ENCODE assay signal across 28 cellular contexts in genomic region chr17:806346-807145, GRCh38. TPM values are rescaled to one million over a fixed set of nuclear protein-coding genes. Genes with fewer than 3 reads are reported as not detected.
DNase-seq lines count a peak whose midpoint lies in the region; ATAC-seq, FAIRE-seq and TF ChIP-seq lines count a peak whose summit lies in the region.
"Had no signal": no experiment of that assay in that cellular context is flagged by ENCODE, and none has a peak within 500 bp of the region (broad histone marks: within the 10 kb centered on the region; RNA-seq: fewer than 3 reads in every experiment).

No MANE protein-coding gene starts in this region.

- H3K79me2 ChIP-seq in H9 (ENCODE audit: insufficient read depth, low read length) (no peaks in the 10 kb centered on the region; the same call in 1 of the 2 replicates), neural progenitor cell (ENCODE audit: low read depth) (no peaks in the 10 kb centered on the region)

- no peak overlapping the region for H3K9ac ChIP-seq in H9 (ENCODE audit: extremely low read depth, insufficient read length, low read length)
- H3K9ac ChIP-seq in endodermal cell (ENCODE audit: extremely low read depth, low read length, poor library complexity, severe bottlenecking) = no peak overlapping the region
- no peak overlapping the region for H3K9ac ChIP-seq in neural progenitor cell
- H3K9ac ChIP-seq: GM23248 had no signal

- H3K56ac ChIP-seq in H9 (ENCODE audit: insufficient read length, low read depth, low read length) = no peak overlapping the region

- no peak overlapping the region for H3K27ac ChIP-seq in H9 (ENCODE audit: insufficient read length, low read depth, low read length)
- H3K27ac ChIP-seq in endodermal cell (ENCODE audit: low read depth, low read length) = peak overlapping the region; percentile 76
- no peak overlapping the region for H3K27ac ChIP-seq in neural progenitor cell
- H3K27ac ChIP-seq: A549, C4-2B, GM23248, SJSA1 had no signal

- no peaks in the 10 kb centered on the region for H3K23me2 ChIP-seq in H9 (ENCODE audit: insufficient read length, low read depth, low read length, poor library complexity, severe bottlenecking)

- no peaks in the 10 kb centered on the region for H3K27me3 ChIP-seq in H9 (ENCODE audit: insufficient read depth, low read length)
- H3K27me3 ChIP-seq in endodermal cell (ENCODE audit: control insufficient read depth, insufficient read depth, low read length, poor library complexity, severe bottlenecking) = no peaks in the 10 kb centered on the region
- no peaks in the 10 kb centered on the region for H3K27me3 ChIP-seq in neural progenitor cell
- H3K27me3 ChIP-seq: MG63, SJSA1 had no signal

- H3K9me3 Mint-ChIP-seq in H9 (no peaks in the 10 kb centered on the region), endodermal cell (peaks cover 2% of the 10 kb centered on the region), neural progenitor cell (no peaks in the 10 kb centered on the region)

- no peaks in the 10 kb centered on the region; the same call in 1 of the 2 replicates for H3K4me1 ChIP-seq in H9 (ENCODE audit: insufficient read depth, low read length)
- H3K4me1 ChIP-seq in endodermal cell (ENCODE audit: control insufficient read depth, insufficient read depth, low read length) = peaks cover 2% of the 10 kb centered on the region
- peaks cover 11% of the 10 kb centered on the region for H3K4me1 ChIP-seq in neural progenitor cell
- H3K4me1 ChIP-seq: A549, HAP-1 had no signal

- H2AFZ ChIP-seq in H9 (ENCODE audit: low read length) (no peak overlapping the region), neural progenitor cell (replicated peaks) (no peak overlapping the region)
- H2AFZ ChIP-seq: GM23248 had no signal

- H3K4me2 ChIP-seq in H9 (ENCODE audit: insufficient read depth, insufficient read length, low read length) = no peak overlapping the region
- H3K4me2 ChIP-seq in neural progenitor cell = no peak overlapping the region
- H3K4me2 ChIP-seq: A549 had no signal

- no peak overlapping the region for H3T11ph ChIP-seq in H9 (ENCODE audit: low read length)

- H3K36me3 Mint-ChIP-seq in H9 (ENCODE audit: insufficient read depth in 1 of 3, low read depth in 3 of 3) (peaks cover 14 to 35% (median 32%) of the 10 kb centered on the region in 3 experiments), endodermal cell (ENCODE audit: low read depth) (peaks cover 62% of the 10 kb centered on the region), neural progenitor cell (peaks cover 17% of the 10 kb centered on the region)

- H3K36me3 ChIP-seq in endodermal cell (ENCODE audit: control insufficient read depth, insufficient read depth, low read length) (peaks cover 68% of the 10 kb centered on the region), neural progenitor cell (no peaks in the 10 kb centered on the region)
- H3K36me3 ChIP-seq: MG63 had no signal

- H3K4ac ChIP-seq in H9 (ENCODE audit: low read depth, low read length) = no peak overlapping the region

- H4K8ac ChIP-seq in H9 (replicated peaks; ENCODE audit: insufficient read length, low read depth, low read length) = no peak overlapping the region

- H3K18ac ChIP-seq in H9 (ENCODE audit: insufficient read length, low read depth, low read length) = no peak overlapping the region

- H2BK20ac ChIP-seq in H9 (ENCODE audit: low read depth, low read length, poor library complexity, severe bottlenecking) = no peak overlapping the region

- TF ChIP-seq CTCF in H9 (conservative IDR thresholded peaks at IDR 0.05) (no peak), endodermal cell (conservative IDR thresholded peaks at IDR 0.05) (no peak), neural progenitor cell (IDR thresholded peaks at IDR 0.05) (no peak), D721Med (IDR thresholded peaks at IDR 0.05; ENCODE audit: insufficient read depth, missing control alignments) (no peak)

- no peak overlapping the region for H2BK120ac ChIP-seq in H9 (ENCODE audit: low read depth, low read length, poor library complexity, severe bottlenecking)

- peak overlapping the region; percentile 38 to 75 (median 62); a peak in 4 of 7 replicates for H3K27ac Mint-ChIP-seq in H9
- peak overlapping the region; percentile 41 for H3K27ac Mint-ChIP-seq in endodermal cell
- H3K27ac Mint-ChIP-seq in neural progenitor cell = peak overlapping the region; percentile 96

- H4K91ac ChIP-seq in H9 (ENCODE audit: insufficient read length, low read depth, low read length) = no peak overlapping the region

- H3K4me3 Mint-ChIP-seq in H9 (peak overlapping the region in 1 of 2 experiments; percentile 29; a peak in 1 of 5 replicates), endodermal cell (no peak overlapping the region), neural progenitor cell (peak overlapping the region; percentile 43)

- H3F3A ChIP-seq in neural progenitor cell (ENCODE audit: low read depth) = peaks cover 3% of the 10 kb centered on the region

- no peak overlapping the region for H3K23ac ChIP-seq in H9 (ENCODE audit: insufficient read length, low read depth, low read length)

- no peak for FAIRE-seq in D721Med (lab: Jason Lieb, UNC)
- FAIRE-seq: A549, GM19239 had no signal

- DNase-seq in H9 (no peak), endodermal cell (no peak), neural progenitor cell (ENCODE audit: low spot score) (no peak), T1000 (lab: John Stamatoyannopoulos, UW) (no peak), CD1c-positive myeloid dendritic cell (ENCODE audit: extremely low spot score) (no peak), D721Med (ENCODE audit: insufficient read length, low spot score) (no peak)
- DNase-seq: AML-193; Calu3; DMS153; DND-41; GM23248; IMR-90; KG1; MG63; NCI-H1105 treated with DMSO at 0.1 percent for 48 hours; NCI-H146; NCI-H1930; NCI-H2107; NCI-H82; NK-92 treated with Interleukin-12 subunit alpha and Interleukin-12 subunit beta, amount 100 ng/mL, for 24 hours; PC-3 had no signal

- WGBS in H9 (ENCODE audit: extremely low coverage, insufficient read length, low lambda C conversion rate) = no CpG with 5 or more reads among the region's 34 CpGs
- 91 to 95% methylated on average over 17 to 34 of the region's 34 CpGs for WGBS in endodermal cell (ENCODE audit: insufficient coverage in 1 of 2, insufficient read length in 1 of 2), 2 experiments

- no peak overlapping the region for H2AK5ac ChIP-seq in H9 (ENCODE audit: insufficient read length, low read length)

- ATAC-seq in GM21737 (IDR thresholded peaks at IDR 0.05; ENCODE audit: unreplicated experiment) = no peak
- ATAC-seq: A549, PC-3, Right ventricle myocardium inferior had no signal

- H3K4me3 ChIP-seq in endodermal cell (ENCODE audit: low read length) = no peak overlapping the region
- no peak overlapping the region for H3K4me3 ChIP-seq in neural progenitor cell
- H3K4me3 ChIP-seq: A549, GM23248, HAP-1, MG63, SJSA1 had no signal

- peaks cover 0 to 3% of the 10 kb centered on the region in 2 experiments; a peak in 1 of 4 replicates for H3K4me1 Mint-ChIP-seq in H9
- H3K4me1 Mint-ChIP-seq in endodermal cell = no peaks in the 10 kb centered on the region
- peaks cover 39% of the 10 kb centered on the region for H3K4me1 Mint-ChIP-seq in neural progenitor cell

- H2BK5ac ChIP-seq in H9 (ENCODE audit: insufficient read length, low read length) = no peak overlapping the region

- H3K14ac ChIP-seq in H9 (ENCODE audit: insufficient read depth, low read length) = no peak overlapping the region

- no peak overlapping the region for H2BK12ac ChIP-seq in H9 (ENCODE audit: insufficient read length, low read depth, low read length)

- no peak overlapping the region for H4K5ac ChIP-seq in H9 (ENCODE audit: insufficient read length, low read depth, low read length)

- H3K79me1 ChIP-seq in H9 (ENCODE audit: insufficient read depth, low read depth, low read length, poor library complexity, severe bottlenecking) = no peaks in the 10 kb centered on the region

- no peaks in the 10 kb centered on the region for H3K9me3 ChIP-seq in H9 (ENCODE audit: control insufficient read depth, low read depth, low read length)
- no peaks in the 10 kb centered on the region for H3K9me3 ChIP-seq in endodermal cell (ENCODE audit: control insufficient read depth, low read length)
- H3K9me3 ChIP-seq in neural progenitor cell (ENCODE audit: low read depth) = no peaks in the 10 kb centered on the region
- H3K9me3 ChIP-seq: A549, HAP-1, MG63, SJSA1 had no signal

- H4K20me1 ChIP-seq in H9 (ENCODE audit: control insufficient read depth, insufficient read depth, insufficient read length) = no peaks in the 10 kb centered on the region
- H4K20me1 ChIP-seq in neural progenitor cell (ENCODE audit: low read depth) = peaks cover 20% of the 10 kb centered on the region

- H3K27me3 Mint-ChIP-seq in H9 (ENCODE audit: low read depth) (no peaks in the 10 kb centered on the region), endodermal cell (ENCODE audit: insufficient read depth) (no peaks in the 10 kb centered on the region), neural progenitor cell (ENCODE audit: insufficient read depth, low read depth) (peaks cover 10% of the 10 kb centered on the region)

- H2BK15ac ChIP-seq in H9 (ENCODE audit: low read depth, low read length) = no peak overlapping the region

RNA-seq across cellular contexts. Expression of gene MRM3, which starts 24.4 kb away (rescaled TPM):
- total RNA-seq in H9 (2021) = 24.3 and 25.3 TPM in 2 replicates
- 10 to 100 TPM; 14.0 to 18.7 TPM for total RNA-seq in endodermal cell
- 10.1 TPM for polyA plus RNA-seq in endodermal cell (2013, experiment 1 of 2)
- 10.7 TPM for polyA plus RNA-seq in endodermal cell (2013, experiment 2 of 2)
- 22.3 and 26.1 TPM in 2 replicates for total RNA-seq in neural progenitor cell (ENCODE audit: low replicate concordance)

RNA-seq across cellular contexts. Expression of gene GLOD4, which starts 24.5 kb away (rescaled TPM):
- total RNA-seq in H9 (2021) = 99.8 and 106 TPM in 2 replicates
- total RNA-seq in endodermal cell = 10 to 100 TPM; 81.6 to 95.1 TPM
- 58.6 TPM for polyA plus RNA-seq in endodermal cell (2013, experiment 1 of 2)
- polyA plus RNA-seq in endodermal cell (2013, experiment 2 of 2) = 54.5 TPM
- 131 and 309 TPM in 2 replicates for total RNA-seq in neural progenitor cell (ENCODE audit: low replicate concordance)

RNA-seq across cellular contexts. Expression of gene GEMIN4, which starts 54.5 kb away (rescaled TPM):
- total RNA-seq in H9 (2021) = 54.7 and 56.8 TPM in 2 replicates
- 10 to 100 TPM; 30.3 to 36.2 TPM for total RNA-seq in endodermal cell
- 27.3 TPM for polyA plus RNA-seq in endodermal cell (2013, experiment 1 of 2)
- polyA plus RNA-seq in endodermal cell (2013, experiment 2 of 2) = 24.4 TPM
- total RNA-seq in neural progenitor cell (ENCODE audit: low replicate concordance) = 15.6 and 30.8 TPM in 2 replicates

Comparison
In these comparisons a context has a peak if more than half of its experiments do, and no peak if none do; other contexts are left out.
1. H3K27ac Mint-ChIP-seq: peak in every context shown above with its lines; median percentile 96 in neural progenitor cell; 62 in H9; 41 in endodermal cell.